In genomic region chr2:203682688-203683130, GRCh38 we compare ENCODE assay signal across 11 cellular contexts. TPM values are rescaled to one million over a fixed set of nuclear protein-coding genes. Genes with fewer than 3 reads are reported as not detected.
DNase-seq lines count a peak whose midpoint lies in the region; ATAC-seq lines count a peak whose summit lies in the region.
"Had no signal": no experiment of that assay in that cellular context is flagged by ENCODE, and none has a peak within 500 bp of the region (broad histone marks: within the 10 kb centered on the region; RNA-seq: fewer than 3 reads in every experiment).

No MANE protein-coding gene starts in this region.

- H3K27ac ChIP-seq in ACC112 (ENCODE audit: low read depth, low read length) (peak overlapping the region; percentile 100), mesodermal cell (ENCODE audit: low read depth, low read length, severe bottlenecking) (peak overlapping the region; percentile 30)

- H3K9me3 ChIP-seq in mesodermal cell (ENCODE audit: control insufficient read depth, low read length): no peaks in the 10 kb centered on the region

- peak; percentile 41 for ATAC-seq in esophagus mucosa

- DNase-seq in NOMO-1 treated with dmso at 0.1 percent for 144 hours (lab: John Stamatoyannopoulos, UW; ENCODE audit: unreplicated experiment): peak; percentile 34
- DNase-seq in activated CD4-positive, CD25-positive, alpha-beta regulatory T cell (lab: John Stamatoyannopoulos, UW): no peak
- DNase-seq in pons (ENCODE audit: low spot score): no peak
- no peak for DNase-seq in DMS114 treated with DMSO at 0.1 percent for 48 hours (lab: John Stamatoyannopoulos, UW; ENCODE audit: unreplicated experiment)
- DNase-seq in activated CD4-positive, alpha-beta T cell treated with anti-CD3 and anti-CD28 coated beads for 1 hour: no peak
- DNase-seq: activated effector memory CD4-positive, alpha-beta T cell treated with Interleukin-2 at 50 U/mL for 16 hours; erythroblast; NCI-H69 had no signal

- H3K4me1 ChIP-seq in ACC112 (ENCODE audit: control insufficient read depth, insufficient read depth, low read length, unreplicated experiment) (peaks cover 82% of the 10 kb centered on the region), mesodermal cell (ENCODE audit: control insufficient read depth, insufficient read depth, low read length, poor library complexity, severe bottlenecking) (peaks cover 33% of the 10 kb centered on the region)

- H3K79me2 ChIP-seq in ACC112 (ENCODE audit: control insufficient read depth, insufficient read depth, low read length, unreplicated experiment): no peaks in the 10 kb centered on the region

- H2AFZ ChIP-seq in ACC112 (ENCODE audit: low read length, unreplicated experiment): no peak overlapping the region

- H3K27me3 ChIP-seq in ACC112 (ENCODE audit: insufficient read depth, low read length): no peaks in the 10 kb centered on the region

- no peak overlapping the region for H3K4me3 ChIP-seq in ACC112 (ENCODE audit: low read depth, low read length)
- no peak overlapping the region for H3K4me3 ChIP-seq in mesodermal cell (ENCODE audit: extremely low read depth, insufficient read depth, low read length, poor library complexity, severe bottlenecking)

- WGBS in mesodermal cell (ENCODE audit: insufficient coverage in 2 of 2), 2 experiments: 91 to 93% methylated on average over 1 of the region's 4 CpGs

- H3K36me3 ChIP-seq in ACC112 (ENCODE audit: insufficient read depth, low read length) (no peaks in the 10 kb centered on the region), mesodermal cell (ENCODE audit: control insufficient read depth, insufficient read depth, low read length) (no peaks in the 10 kb centered on the region)

RNA-seq across cellular contexts. Expression of gene CD28, which starts 23.7 kb away (rescaled TPM):
- total RNA-seq in esophagus mucosa: 0.28 TPM
- polyA plus RNA-seq in mesodermal cell (2013, experiment 1 of 2): 0.29 TPM
- polyA plus RNA-seq in mesodermal cell (2013, experiment 2 of 2): not detected
